22 cellular contexts compared by ENCODE assay signal in the genomic region with DNA sequence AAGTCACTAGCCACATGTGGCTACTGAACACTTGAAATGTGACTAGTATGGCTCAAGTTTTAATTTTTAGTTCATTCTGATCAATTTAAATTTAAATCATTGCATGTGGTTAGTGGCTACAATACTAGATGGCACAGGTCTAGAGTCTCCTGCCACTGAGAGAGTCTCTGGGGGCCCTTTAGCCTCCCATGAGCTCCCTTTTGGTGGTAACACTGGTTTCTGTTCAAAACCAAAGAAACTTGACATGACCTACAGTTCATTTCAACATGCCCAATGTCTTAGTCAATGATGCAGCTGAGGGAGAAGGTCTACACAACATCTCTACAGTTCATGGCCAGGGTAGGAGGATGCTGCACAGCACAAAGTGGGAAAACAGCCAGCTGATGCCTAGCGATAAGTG.
"Had no signal": no experiment of that assay in that cellular context is flagged by ENCODE, and none has a peak within 500 bp of the region (broad histone marks: within the 10 kb centered on the region; RNA-seq: fewer than 3 reads in every experiment).

No MANE protein-coding gene starts in this region.

- H3K36me3 ChIP-seq: Peyer's patch, SJSA1 had no signal

- H3K9me3 ChIP-seq: Peyer's patch, SJSA1 had no signal

- H3K4me1 ChIP-seq: Peyer's patch had no signal

- H2AFZ ChIP-seq: PC-9 had no signal

- H3K27me3 ChIP-seq: Peyer's patch, SJSA1 had no signal

- H3K27ac ChIP-seq: PC-9, Peyer's patch, SJSA1, SK-N-MC had no signal

- DNase-seq: KBM-7, MV-4-11, NCI-H1048, NCI-H1105, NCI-H1417, NCI-H1436 treated with DMSO at 0.1 percent for 48 hours, NCI-H1694, NCI-H187 treated with DMSO at 0.1 percent for 48 hours, NCI-H2029 treated with DMSO at 0.1 percent for 48 hours, NCI-H2171 treated with DMSO at 0.1 percent for 48 hours, NCI-H345, NCI-H446 treated with DMSO at 0.1 percent for 48 hours, NCI-H524 treated with DMSO at 0.1 percent for 48 hours, NCI-H69, NCI-H774, OCI-M1, PC-9, Peyer's patch, Right ventricle myocardium superior, SIG-M5 had no signal

- H3K4me2 ChIP-seq: PC-9 had no signal

- H3K4me3 ChIP-seq: PC-9, Peyer's patch, SJSA1, SK-N-MC had no signal
